Comparison of ENCODE assay signal across 27 cellular contexts in genomic region chr5:41406944-41407343, GRCh38.
"Had no signal": no experiment of that assay in that cellular context is flagged by ENCODE, and none has a peak within 500 bp of the region (broad histone marks: within the 10 kb centered on the region; RNA-seq: fewer than 3 reads in every experiment).

No MANE protein-coding gene starts in this region.

- ATAC-seq: activated naive CD4-positive, alpha-beta T cell treated with anti-CD3 and anti-CD28 coated beads, Interleukin-2, amount 50 U/mL, for 72 hours; activated T-helper 17 cell treated with anti-CD3 and anti-CD28 coated beads, Interleukin-2, amount 50 U/mL, for 72 hours; left lobe of liver; natural killer cell treated with Interleukin-12 subunit alpha and Interleukin-12 subunit beta and Interleukin-15 and Interleukin-18, amount 100 ng/mL, for 72 hours; stimulated activated effector memory CD8-positive, alpha-beta T cell treated with anti-CD3 and anti-CD28 coated beads, Interleukin-12 subunit alpha, Interleukin-12 subunit beta, amount 100 ng/mL, for 72 hours; stimulated activated naive CD8-positive, alpha-beta T cell treated with anti-CD3 and anti-CD28 coated beads, Interleukin-15, amount 100 ng/mL, for 72 hours; T-cell had no signal

- FAIRE-seq: colon, endothelial cell of umbilical vein, frontal cortex, urothelium cell line had no signal

- H3K4me1 ChIP-seq: prostate gland, tibial artery had no signal

- H3K4me3 ChIP-seq: esophagus muscularis mucosa, ovary, prostate gland, tibial artery had no signal

- H3K27ac ChIP-seq: esophagus muscularis mucosa, neutrophil, ovary, prostate gland, tibial artery, WERI-Rb-1 had no signal

- H3K36me3 ChIP-seq: esophagus muscularis mucosa, neutrophil, ovary, prostate gland, tibial artery, WERI-Rb-1 had no signal

- H3K9me3 ChIP-seq: esophagus muscularis mucosa, neutrophil, ovary, prostate gland, tibial artery had no signal

- H3K27me3 ChIP-seq: esophagus muscularis mucosa, neutrophil, ovary, tibial artery had no signal

- DNase-seq: activated CD4-positive, alpha-beta T cell treated with anti-CD3 and anti-CD28 coated beads, Interleukin-2, amount 10 ng/mL, durations not matched to agents 7 days and 5 days; activated CD4-positive, CD25-positive, alpha-beta regulatory T cell treated with anti-CD3 and anti-CD28 coated beads, Interleukin-2, amount 50 U/mL, for 72 hours; activated T-cell treated with anti-CD3 and anti-CD28 coated beads, Interleukin-2, amount 50 U/mL, for 24 hours; aorta; central memory CD4-positive, alpha-beta T cell; effector memory CD4-positive, alpha-beta T cell; glutamatergic neuron; islet precursor cell; midbrain; ovary; stimulated activated CD4-positive, alpha-beta T cell treated with anti-CD3 and anti-CD28 coated beads, Interleukin-2, amount 100 ng/mL, for 24 hours; stimulated activated naive CD8-positive, alpha-beta T cell treated with anti-CD3 and anti-CD28 coated beads, Interleukin-15, amount 100 ng/mL, for 72 hours; T-cell; tibial artery; WERI-Rb-1 had no signal
